29 cellular contexts compared by ENCODE assay signal in genomic region chr11:1555713-1556153, GRCh38. TPM values are rescaled to one million over a fixed set of nuclear protein-coding genes. Genes with fewer than 3 reads are reported as not detected.
DNase-seq lines count a peak whose midpoint lies in the region; ATAC-seq and TF ChIP-seq lines count a peak whose summit lies in the region.
"Had no signal": no experiment of that assay in that cellular context is flagged by ENCODE, and none has a peak within 500 bp of the region (broad histone marks: within the 10 kb centered on the region; RNA-seq: fewer than 3 reads in every experiment).

No MANE protein-coding gene starts in this region.

- H3K9me3 Mint-ChIP-seq in CD8-positive, alpha-beta T cell: no peaks in the 10 kb centered on the region
- H3K9me3 Mint-ChIP-seq in endodermal cell: no peaks in the 10 kb centered on the region
- H3K9me3 Mint-ChIP-seq: HFFc6, IgD-negative memory B cell had no signal

- POLR2A ChIA-PET in CD8-positive, alpha-beta T cell (lab: Charles Lee): interaction anchor here (0.9 kb wide), 1 partner anchor 18 kb away, joined by 4 read pairs; no protein-coding TSS in a partner anchor

- no peaks in the 10 kb centered on the region for H3K27me3 ChIP-seq in CD8-positive, alpha-beta T cell (ENCODE audit: insufficient read depth, low read length)
- H3K27me3 ChIP-seq in endodermal cell (ENCODE audit: control insufficient read depth, insufficient read depth, low read length, poor library complexity, severe bottlenecking) (peaks cover 14% of the 10 kb centered on the region), mucosa of stomach (ENCODE audit: control insufficient read depth, insufficient read depth, low read length) (no peaks in the 10 kb centered on the region), vagina (no peaks in the 10 kb centered on the region)
- H3K27me3 ChIP-seq: SJSA1 had no signal

- no peak for DNase-seq in CD8-positive, alpha-beta T cell
- DNase-seq in T-helper 17 cell: no peak
- peak; percentile 54 for DNase-seq in endodermal cell
- DNase-seq in activated CD4-positive, alpha-beta T cell treated with anti-CD3 and anti-CD28 coated beads for 48 hours: no peak
- DNase-seq in vagina (ENCODE audit: extremely low spot score in 2 of 2): no peak
- no peak for DNase-seq in iPS-NIHi7 (ENCODE audit: extremely low spot score)
- DNase-seq: CD4-positive, CD25-positive, alpha-beta regulatory T cell; COR-L47; DMS79 treated with DMSO at 0.1 percent for 48 hours; GF-D8; HFFc6; MM.1S; NCI-H2029; NCI-H446; NCI-H524 treated with DMSO at 0.1 percent for 48 hours; NCI-H774; PC-9; Right ventricle myocardium superior had no signal

- peaks cover 13% of the 10 kb centered on the region for H3K27me3 Mint-ChIP-seq in CD8-positive, alpha-beta T cell (ENCODE audit: low read depth)
- peaks cover 5% of the 10 kb centered on the region for H3K27me3 Mint-ChIP-seq in T-helper 17 cell
- peaks cover 22% of the 10 kb centered on the region for H3K27me3 Mint-ChIP-seq in endodermal cell (ENCODE audit: insufficient read depth)

- intact Hi-C loops in CD8-positive, alpha-beta T cell (cut with DNase I, micrococcal nuclease): no loop called here
- intact Hi-C loops in vagina (cut with DNase I): no loop called here

- 88% methylated on average over 6 of the region's 9 CpGs; no CpG with 5 or more reads in 1 of the 2 experiments for WGBS in endodermal cell (ENCODE audit: insufficient coverage in 1 of 2, insufficient read length in 1 of 2), 2 experiments

- H3K9me3 ChIP-seq in CD8-positive, alpha-beta T cell (ENCODE audit: low read length): no peaks in the 10 kb centered on the region
- H3K9me3 ChIP-seq in T-helper 17 cell (ENCODE audit: control insufficient read depth, low read length, poor library complexity, severe bottlenecking) (no peaks in the 10 kb centered on the region), endodermal cell (ENCODE audit: control insufficient read depth, low read length) (no peaks in the 10 kb centered on the region), mucosa of stomach (ENCODE audit: control insufficient read depth, low read length) (no peaks in the 10 kb centered on the region), vagina (no peaks in the 10 kb centered on the region)
- H3K9me3 ChIP-seq: HAP-1, SJSA1 had no signal

- CTCF ChIA-PET in CD8-positive, alpha-beta T cell (lab: Charles Lee): interaction anchor here (1.0 to 1.4 kb wide), 2 partner anchors 9 to 41 kb away, joined by 3 to 6 read pairs; no protein-coding TSS in a partner anchor

- H3K27ac Mint-ChIP-seq in CD8-positive, alpha-beta T cell: no peak overlapping the region
- H3K27ac Mint-ChIP-seq in T-helper 17 cell: no peak overlapping the region
- H3K27ac Mint-ChIP-seq in endodermal cell: no peak overlapping the region
- H3K27ac Mint-ChIP-seq: CD4-positive, CD25-positive, alpha-beta regulatory T cell; HFFc6; IgD-negative memory B cell had no signal

- H3K4me1 ChIP-seq in CD8-positive, alpha-beta T cell (ENCODE audit: insufficient read depth, low read length): no peaks in the 10 kb centered on the region
- no peaks in the 10 kb centered on the region for H3K4me1 ChIP-seq in endodermal cell (ENCODE audit: control insufficient read depth, insufficient read depth, low read length)
- H3K4me1 ChIP-seq in mucosa of stomach (ENCODE audit: control insufficient read depth, insufficient read depth, low read length): peaks cover 38% of the 10 kb centered on the region
- peaks cover 29% of the 10 kb centered on the region for H3K4me1 ChIP-seq in vagina
- H3K4me1 ChIP-seq: HAP-1 had no signal

- no peak overlapping the region for H3K4me3 ChIP-seq in CD8-positive, alpha-beta T cell (ENCODE audit: low read depth, low read length)
- H3K4me3 ChIP-seq in endodermal cell (ENCODE audit: low read length) (no peak overlapping the region), mucosa of stomach (ENCODE audit: low read length) (no peak overlapping the region), vagina (no peak overlapping the region)
- H3K4me3 ChIP-seq: BLaER1, HAP-1, PC-9, SJSA1 had no signal

- no peak overlapping the region for H3K27ac ChIP-seq in CD8-positive, alpha-beta T cell (ENCODE audit: low read depth, low read length)
- H3K27ac ChIP-seq in endodermal cell (ENCODE audit: low read depth, low read length) (no peak overlapping the region), vagina (no peak overlapping the region)
- H3K27ac ChIP-seq: BLaER1, HL-60, KMS-11, PC-9, SJSA1 had no signal

- H3K36me3 Mint-ChIP-seq in CD8-positive, alpha-beta T cell: peaks cover 11% of the 10 kb centered on the region
- H3K36me3 Mint-ChIP-seq in T-helper 17 cell (ENCODE audit: low read depth): no peaks in the 10 kb centered on the region
- H3K36me3 Mint-ChIP-seq in endodermal cell (ENCODE audit: low read depth): peaks cover 5% of the 10 kb centered on the region
- H3K36me3 Mint-ChIP-seq: CD4-positive, CD25-positive, alpha-beta regulatory T cell had no signal

- H3K4me1 Mint-ChIP-seq in CD8-positive, alpha-beta T cell (ENCODE audit: low read depth): no peaks in the 10 kb centered on the region
- H3K4me1 Mint-ChIP-seq in T-helper 17 cell (peaks cover 2% of the 10 kb centered on the region), endodermal cell (peaks cover 3% of the 10 kb centered on the region)
- H3K4me1 Mint-ChIP-seq: CD4-positive, CD25-positive, alpha-beta regulatory T cell; IgD-negative memory B cell had no signal

- H3K9ac ChIP-seq in endodermal cell (ENCODE audit: extremely low read depth, low read length, poor library complexity, severe bottlenecking): no peak overlapping the region
- peak overlapping the region; percentile 8 for H3K9ac ChIP-seq in mucosa of stomach (ENCODE audit: low read length)
- H3K9ac ChIP-seq: BLaER1, KMS-11 had no signal

- H3K4me3 Mint-ChIP-seq in CD8-positive, alpha-beta T cell: no peak overlapping the region
- H3K4me3 Mint-ChIP-seq in T-helper 17 cell (peak overlapping the region; percentile 57), endodermal cell (no peak overlapping the region)
- H3K4me3 Mint-ChIP-seq: CD4-positive, CD25-positive, alpha-beta regulatory T cell; HFFc6 had no signal

- no peak for TF ChIP-seq POLR2A in vagina (IDR thresholded peaks at IDR 0.05)

- H3K36me3 ChIP-seq in CD8-positive, alpha-beta T cell (ENCODE audit: insufficient read depth, low read length): no peaks in the 10 kb centered on the region
- H3K36me3 ChIP-seq in endodermal cell (ENCODE audit: control insufficient read depth, insufficient read depth, low read length): no peaks in the 10 kb centered on the region
- H3K36me3 ChIP-seq in mucosa of stomach (ENCODE audit: control insufficient read depth, insufficient read depth, low read length): no peaks in the 10 kb centered on the region
- H3K36me3 ChIP-seq in vagina: no peaks in the 10 kb centered on the region
- H3K36me3 ChIP-seq: HAP-1, SJSA1 had no signal

- peak; percentile 16 for ATAC-seq in CD8-positive, alpha-beta T cell
- ATAC-seq in T-helper 17 cell (peak; percentile 1), HG03565 (IDR thresholded peaks at IDR 0.05; ENCODE audit: unreplicated experiment) (no peak)

- TF ChIP-seq CTCF in CD8-positive, alpha-beta T cell (IDR thresholded peaks at IDR 0.05): no peak
- TF ChIP-seq CTCF in endodermal cell (conservative IDR thresholded peaks at IDR 0.05) (no peak), vagina (IDR thresholded peaks at IDR 0.05) (no peak)

RNA-seq across cellular contexts. Expression of gene DUSP8, which starts 16.3 kb away (rescaled TPM):
- 100 to 1,000 TPM; 123 to 130 TPM for total RNA-seq in CD8-positive, alpha-beta T cell
- total RNA-seq in T-helper 17 cell (10 to 100 TPM; 79.5 to 90.1 TPM), endodermal cell (1 to 10 TPM; 4.7 to 7.0 TPM), vagina (2.9 TPM)
- polyA plus RNA-seq in endodermal cell (2013, experiment 1 of 2): 13.7 TPM
- 7.4 TPM for polyA plus RNA-seq in endodermal cell (2013, experiment 2 of 2)

RNA-seq across cellular contexts. Expression of gene KRTAP5-1, which starts 29.4 kb away (rescaled TPM):
- total RNA-seq in CD8-positive, alpha-beta T cell: not detected
- not detected for total RNA-seq in T-helper 17 cell
- total RNA-seq in endodermal cell: not detected
- not detected for polyA plus RNA-seq in endodermal cell (2013, experiment 1 of 2)
- not detected for polyA plus RNA-seq in endodermal cell (2013, experiment 2 of 2)
- not detected for total RNA-seq in vagina
- total RNA-seq: A172; CD4-positive, CD25-positive, alpha-beta regulatory T cell; HFFc6; PC-9; Right ventricle myocardium superior; RPMI7951; SJSA1 had no signal
- polyA plus RNA-seq: AG04450; CD4-positive, CD25-positive, alpha-beta regulatory T cell; IgD-negative memory B cell had no signal

RNA-seq across cellular contexts. Expression of gene KRTAP5-2, which starts 42.4 kb away (rescaled TPM):
- not detected for total RNA-seq in CD8-positive, alpha-beta T cell
- total RNA-seq in T-helper 17 cell (not detected), endodermal cell (not detected), vagina (not detected)
- polyA plus RNA-seq in endodermal cell (2013, experiment 1 of 2): not detected
- polyA plus RNA-seq in endodermal cell (2013, experiment 2 of 2): not detected
- total RNA-seq: A172, HFFc6, PC-9, Right ventricle myocardium superior, RPMI7951, SJSA1 had no signal
- polyA plus RNA-seq: AG04450; CD4-positive, CD25-positive, alpha-beta regulatory T cell; IgD-negative memory B cell had no signal

RNA-seq across cellular contexts. Expression of gene KRTAP5-3, which starts 52.5 kb away (rescaled TPM):
- not detected for total RNA-seq in CD8-positive, alpha-beta T cell
- total RNA-seq in T-helper 17 cell (not detected), endodermal cell (not detected), vagina (not detected)
- polyA plus RNA-seq in endodermal cell (2013, experiment 1 of 2): not detected
- polyA plus RNA-seq in endodermal cell (2013, experiment 2 of 2): not detected
- total RNA-seq: A172; CD4-positive, CD25-positive, alpha-beta regulatory T cell; HFFc6; PC-9; Right ventricle myocardium superior; RPMI7951; SJSA1 had no signal
- polyA plus RNA-seq: AG04450; CD4-positive, CD25-positive, alpha-beta regulatory T cell; IgD-negative memory B cell had no signal

Comparison
In these comparisons a context has a peak if more than half of its experiments do, and no peak if none do; other contexts are left out.
1. RNA of gene DUSP8, which starts 16.3 kb away (total RNA-seq): 123 to 130 TPM in CD8-positive, alpha-beta T cell and 79.5 to 90.1 TPM in T-helper 17 cell; 4.7 to 7.0 TPM in endodermal cell and 2.9 TPM in vagina (single experiment); every median in the first group is over 10 times any median in the second.